ENCODE assay signal across 27 cellular contexts in the genomic region with DNA sequence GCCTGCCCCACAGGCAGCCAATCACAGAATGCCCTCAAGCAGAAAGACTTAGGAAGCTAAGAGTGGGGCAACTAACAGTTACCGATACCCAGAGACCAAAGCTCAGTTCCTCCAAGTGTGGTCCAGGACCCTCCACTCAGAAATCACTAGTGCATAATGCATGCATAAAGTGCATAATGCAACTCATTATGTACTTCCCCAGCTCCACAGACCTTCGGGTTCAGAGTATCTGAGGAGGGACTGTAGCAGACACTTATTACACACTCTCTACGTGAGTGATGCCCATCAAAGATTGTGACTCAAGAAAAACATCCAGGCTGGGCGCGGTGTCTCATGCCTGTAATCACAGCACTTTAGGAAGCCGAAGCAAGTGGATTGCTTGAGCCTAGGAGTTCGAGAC.
"Had no signal": no experiment of that assay in that cellular context is flagged by ENCODE, and none has a peak within 500 bp of the region (broad histone marks: within the 10 kb centered on the region; RNA-seq: fewer than 3 reads in every experiment).

No MANE protein-coding gene starts in this region.

- FAIRE-seq: HTR-8/SVneo, K562 had no signal

- H3K4me3 ChIP-seq: K562, PC-9, Peyer's patch, SJCRH30 had no signal

- H2AFZ ChIP-seq: PC-9 had no signal

- H3K27ac ChIP-seq: HL-60, KMS-11, PC-9, Peyer's patch, SJCRH30 had no signal

- H3K27me3 ChIP-seq: Peyer's patch, SJCRH30 had no signal

- H3K9me3 ChIP-seq: Peyer's patch, SJCRH30 had no signal

- H3K4me2 ChIP-seq: KMS-11, PC-9 had no signal

- H3K36me3 Mint-ChIP-seq: IgD-negative memory B cell had no signal

- DNase-seq: Kasumi-1, MV-4-11, NCI-H1048, NCI-H1105 treated with DMSO at 0.1 percent for 48 hours, NCI-H1417 treated with DMSO at 0.1 percent for 48 hours, NCI-H146, NCI-H1694 treated with DMSO at 0.1 percent for 48 hours, NCI-H1930, NCI-H2081, NCI-H2107, NCI-H2227 treated with DMSO at 0.1 percent for 48 hours, NCI-H524, NCI-H69, NCI-H774, OCI-M1, PC-9, Peyer's patch, SHP77 treated with DMSO at 0.1 percent for 48 hours, SJCRH30, T-helper 1 cell had no signal

- H3K9ac ChIP-seq: KMS-11 had no signal

- ATAC-seq: K562, Right ventricle myocardium inferior, SK-N-SH treated with all-trans-retinoic acid at 6 μM for 48 hours had no signal

- H3K4me3 Mint-ChIP-seq: IgD-negative memory B cell had no signal

- H3K36me3 ChIP-seq: Peyer's patch, SJCRH30 had no signal

- H3K4me1 ChIP-seq: Peyer's patch had no signal
